18 cellular contexts compared by ENCODE assay signal in the genomic region with DNA sequence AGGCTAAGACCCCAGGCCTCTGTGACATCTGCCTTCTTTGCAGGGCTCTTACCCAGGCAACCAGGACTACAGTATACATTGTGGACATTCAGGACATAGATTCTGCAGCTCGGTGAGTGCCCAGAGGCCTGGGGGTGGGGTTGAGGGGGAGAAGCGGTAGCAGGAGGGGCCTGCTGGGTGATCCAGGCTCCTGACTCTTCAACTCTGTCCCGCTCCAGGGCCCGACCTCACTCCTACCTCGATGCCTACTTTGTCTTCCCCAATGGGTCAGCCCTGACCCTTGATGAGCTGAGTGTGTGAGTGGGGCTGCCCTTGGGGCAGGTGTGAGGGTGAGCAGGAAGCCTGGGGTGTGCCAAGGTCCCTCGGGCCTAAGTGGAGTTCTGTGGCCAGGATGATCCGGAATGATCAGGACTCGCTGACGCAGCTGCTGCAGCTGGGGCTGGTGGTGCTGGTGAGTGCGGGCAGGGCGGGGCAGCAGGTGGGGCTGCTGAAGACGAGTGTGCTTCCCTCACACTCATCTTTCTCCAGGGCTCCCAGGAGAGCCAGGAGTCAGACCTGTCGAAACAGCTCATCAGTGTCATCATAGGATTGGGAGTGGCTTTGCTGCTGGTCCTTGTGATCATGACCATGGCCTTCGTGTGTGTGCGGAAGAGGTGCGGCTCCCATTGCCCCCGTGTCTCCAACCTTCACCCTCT. TPM values are rescaled to one million over a fixed set of nuclear protein-coding genes. Genes with fewer than 3 reads are reported as not detected.
DNase-seq lines count a peak whose midpoint lies in the region; ATAC-seq and TF ChIP-seq lines count a peak whose summit lies in the region.
"Had no signal": no experiment of that assay in that cellular context is flagged by ENCODE, and none has a peak within 500 bp of the region (broad histone marks: within the 10 kb centered on the region; RNA-seq: fewer than 3 reads in every experiment).

No MANE protein-coding gene starts in this region.

- DNase-seq in NCI-H345 (lab: John Stamatoyannopoulos, UW) (peak; percentile 36), NCI-H345 treated with DMSO at 0.1 percent for 48 hours (lab: John Stamatoyannopoulos, UW; ENCODE audit: unreplicated experiment) (no peak), NCI-H187 treated with DMSO at 0.1 percent for 48 hours (lab: John Stamatoyannopoulos, UW) (peak; percentile 66), RWPE1 (ENCODE audit: low spot score) (peak; percentile 54), trophoblast cell (peak; percentile 44 to 45), SJCRH30 (no peak), Ammon's horn (ENCODE audit: low spot score) (no peak)
- DNase-seq: Caco-2, HCEC 1CT, NCI-H1105, NCI-H1930, NCI-H446, T-cell had no signal

- H2BK12ac ChIP-seq in trophoblast cell (ENCODE audit: low read length): no peak overlapping the region

- no peaks in the 10 kb centered on the region for H3K79me1 ChIP-seq in trophoblast cell (ENCODE audit: low read length)

- no peak for ATAC-seq in HG02763 (IDR thresholded peaks at IDR 0.05; ENCODE audit: unreplicated experiment)
- ATAC-seq: K562, T-cell had no signal

- no peak overlapping the region for H3K4me2 ChIP-seq in trophoblast cell (ENCODE audit: low read length)

- H3K27ac ChIP-seq in RWPE1 (no peak overlapping the region), trophoblast cell (ENCODE audit: low read depth, low read length) (no peak overlapping the region), SJCRH30 (no peak overlapping the region)
- H3K27ac ChIP-seq: SK-N-MC had no signal

- peaks cover 34% of the 10 kb centered on the region for H3K9me3 ChIP-seq in trophoblast cell (ENCODE audit: insufficient read depth, low read depth, low read length)
- H3K9me3 ChIP-seq in SJCRH30 (replicated peaks): no peaks in the 10 kb centered on the region

- H3K27me3 ChIP-seq in trophoblast cell (ENCODE audit: insufficient read depth, low read length) (no peaks in the 10 kb centered on the region), SJCRH30 (no peaks in the 10 kb centered on the region)

- no peak overlapping the region for H3K14ac ChIP-seq in trophoblast cell (ENCODE audit: low read length)

- H2AFZ ChIP-seq in trophoblast cell (ENCODE audit: insufficient read depth, low read length, poor library complexity): no peak overlapping the region

- H3K23ac ChIP-seq in trophoblast cell (ENCODE audit: low read length): no peak overlapping the region

- WGBS in trophoblast cell (ENCODE audit: extremely low coverage, insufficient coverage, insufficient read length): no CpG with 5 or more reads among the region's 17 CpGs

- no peak overlapping the region for H3K4ac ChIP-seq in trophoblast cell (ENCODE audit: low read depth, low read length)

- no peak overlapping the region for H2BK120ac ChIP-seq in trophoblast cell (ENCODE audit: insufficient read depth, low read length, poor library complexity)

- no peaks in the 10 kb centered on the region for H3K79me2 ChIP-seq in trophoblast cell (ENCODE audit: control insufficient read depth, insufficient read depth, low read length, poor library complexity)

- no peak overlapping the region for H2AK5ac ChIP-seq in trophoblast cell (ENCODE audit: low read length)

- H3K4me3 ChIP-seq in trophoblast cell (ENCODE audit: low read depth, low read length): no peak overlapping the region
- no peak overlapping the region for H3K4me3 ChIP-seq in SJCRH30
- H3K4me3 ChIP-seq: K562, SK-N-MC had no signal

- POLR2A ChIA-PET in RWPE1 (lab: Yijun Ruan, JAX; ENCODE audit: low non-redundant PET): no interaction called here

- no peak overlapping the region for H3K18ac ChIP-seq in trophoblast cell (ENCODE audit: low read length)

- no peak overlapping the region for H4K12ac ChIP-seq in trophoblast cell (ENCODE audit: low read depth, low read length)

- no peak overlapping the region for H4K91ac ChIP-seq in trophoblast cell (ENCODE audit: low read depth, low read length)

- H3K9ac ChIP-seq in trophoblast cell (ENCODE audit: low read length): no peak overlapping the region

- no peak overlapping the region for H2BK5ac ChIP-seq in trophoblast cell (ENCODE audit: low read depth, low read length, poor library complexity)

- no peak for TF ChIP-seq CTCF in RWPE1 (conservative IDR thresholded peaks at IDR 0.05; ENCODE audit: low read depth)

- no peak overlapping the region for H4K8ac ChIP-seq in trophoblast cell (ENCODE audit: low read depth, low read length)

- CTCF ChIA-PET in RWPE1 (lab: Yijun Ruan, JAX): interaction anchor here (0.5 to 1.6 kb wide), 3 partner anchors 11 to 412 kb away, joined by 3 to 11 read pairs (median 3); no protein-coding TSS in a partner anchor

- H3K4me1 ChIP-seq in trophoblast cell (ENCODE audit: control insufficient read depth in 1 of 2, insufficient read depth in 2 of 2, low read length in 2 of 2) (no peaks in the 10 kb centered on the region), SJCRH30 (no peaks in the 10 kb centered on the region)
- H3K4me1 ChIP-seq: Caco-2 had no signal

- H3K36me3 ChIP-seq in trophoblast cell (ENCODE audit: control insufficient read depth in 1 of 2, insufficient read depth in 2 of 2, low read length in 2 of 2) (no peaks in the 10 kb centered on the region), SJCRH30 (no peaks in the 10 kb centered on the region)

RNA-seq across cellular contexts. Expression of gene GPRIN1, which starts 19.8 kb away (rescaled TPM):
- polyA plus RNA-seq in trophoblast cell (2013): 1.4 and 1.5 TPM in 2 replicates
- total RNA-seq in SJCRH30 (2014; rRNA removed; shearing (Covaris generic)): 6.5 and 6.9 TPM in 2 replicates

RNA-seq across cellular contexts. Expression of gene SNCB, which starts 40.2 kb away (rescaled TPM):
- 0.11 TPM in 1 of 2 replicates, not detected in the other for polyA plus RNA-seq in trophoblast cell (2013)
- total RNA-seq in SJCRH30 (2014; rRNA removed; shearing (Covaris generic)): not detected in 2 replicates
- total RNA-seq: A172, Caco-2, K562, T-cell had no signal
- polyA plus RNA-seq: CD14-positive monocyte, K562 had no signal

RNA-seq across cellular contexts. Expression of gene EIF4E1B, which starts 40.3 kb away (rescaled TPM):
- polyA plus RNA-seq in trophoblast cell (2013): 0.55 and 0.62 TPM in 2 replicates
- total RNA-seq in SJCRH30 (2014; rRNA removed; shearing (Covaris generic)): not detected in 2 replicates
- total RNA-seq: A172, Caco-2, K562, T-cell had no signal
- polyA plus RNA-seq: CD14-positive monocyte, K562 had no signal

RNA-seq across cellular contexts. Expression of gene CDHR2, which starts 41.0 kb away (rescaled TPM):
- 0.01 and 0.04 TPM in 2 replicates for polyA plus RNA-seq in trophoblast cell (2013)
- total RNA-seq in SJCRH30 (2014; rRNA removed; shearing (Covaris generic)): not detected in 2 replicates
- total RNA-seq: A172 had no signal
- polyA plus RNA-seq: CD14-positive monocyte had no signal

RNA-seq across cellular contexts. Expression of gene RNF44, which starts 53.0 kb away (rescaled TPM):
- polyA plus RNA-seq in trophoblast cell (2013): 49.2 and 50.6 TPM in 2 replicates
- 24.2 and 29.0 TPM in 2 replicates for total RNA-seq in SJCRH30 (2014; rRNA removed; shearing (Covaris generic))

Comparison
In these comparisons a context has a peak if more than half of its experiments do, and no peak if none do; other contexts are left out.
1. DNase-seq: peak in NCI-H345 (single experiment), NCI-H187 treated with DMSO at 0.1 percent for 48 hours (single experiment), RWPE1 (single experiment) and trophoblast cell (2 of 2); none in NCI-H345 treated with DMSO at 0.1 percent for 48 hours (single experiment), SJCRH30 (0 of 2) and Ammon's horn (single experiment).